Comparison of ENCODE assay signal across 21 cellular contexts in genomic region chr4:14744346-14744745, GRCh38.
DNase-seq lines count a peak whose midpoint lies in the region; ATAC-seq, FAIRE-seq and TF ChIP-seq lines count a peak whose summit lies in the region.
"Had no signal": no experiment of that assay in that cellular context is flagged by ENCODE, and none has a peak within 500 bp of the region (broad histone marks: within the 10 kb centered on the region; RNA-seq: fewer than 3 reads in every experiment).

No MANE protein-coding gene starts in this region.

- H3K18ac ChIP-seq in H1 (ENCODE audit: extremely low read depth, low read length), result no peak overlapping the region
- no peak overlapping the region for H3K18ac ChIP-seq in mesendoderm (ENCODE audit: low read length)

- no peak overlapping the region for H2BK12ac ChIP-seq in H1 (ENCODE audit: low read depth, low read length)

- TF ChIP-seq CTCF in H1 (IDR thresholded peaks at IDR 0.05; ENCODE audit: control extremely low read depth in 1 of 3, insufficient read depth in 1 of 3, low read depth in 1 of 3, low read length in 3 of 3), result no peak
- TF ChIP-seq CTCF in PC-3 (conservative IDR thresholded peaks at IDR 0.05; ENCODE audit: low read depth, low read length), result no peak
- no peak for TF ChIP-seq CTCF in lower leg skin (IDR thresholded peaks at IDR 0.05)
- no peak for TF ChIP-seq CTCF in OCI-LY7 (conservative IDR thresholded peaks at IDR 0.05; ENCODE audit: low read length)

- H3K4me3 ChIP-seq in adipocyte (ENCODE audit: low read length) (no peak overlapping the region), H1 (ENCODE audit: extremely low read depth in 1 of 4, insufficient read depth in 2 of 4, low read depth in 3 of 4, low read length in 4 of 4) (peak overlapping the region in 1 of 4 experiments; percentile 2; a peak in 1 of 8 replicates), mesendoderm (ENCODE audit: low read length) (no peak overlapping the region), PC-3 (ENCODE audit: low read length) (no peak overlapping the region), lower leg skin (ENCODE audit: low read depth, poor library complexity, severe bottlenecking) (no peak overlapping the region), OCI-LY7 (ENCODE audit: low read depth, low read length, poor library complexity, severe bottlenecking) (no peak overlapping the region)
- H3K4me3 ChIP-seq: GM23248 had no signal

- H4K20me1 ChIP-seq in H1 (replicated peaks in 1 of 2; ENCODE audit: control insufficient read depth in 1 of 2, insufficient read depth in 2 of 2, low read length in 2 of 2) (no peaks in the 10 kb centered on the region), PC-3 (ENCODE audit: low read length) (no peaks in the 10 kb centered on the region), OCI-LY7 (ENCODE audit: insufficient read depth, low read length) (no peaks in the 10 kb centered on the region)

- H2BK15ac ChIP-seq in H1 (ENCODE audit: low read length) (no peak overlapping the region), mesendoderm (replicated peaks; ENCODE audit: low read depth) (no peak overlapping the region)

- H2BK5ac ChIP-seq in H1 (ENCODE audit: low read depth, low read length), result no peak overlapping the region
- no peak overlapping the region for H2BK5ac ChIP-seq in mesendoderm (ENCODE audit: low read length)

- H3K9me3 ChIP-seq in adipocyte (ENCODE audit: control insufficient read depth, low read length) (no peaks in the 10 kb centered on the region), H1 (ENCODE audit: insufficient read depth in 2 of 2, low read depth in 1 of 2, low read length in 1 of 2) (no peaks in the 10 kb centered on the region), PC-3 (ENCODE audit: low read length) (no peaks in the 10 kb centered on the region), OCI-LY7 (ENCODE audit: low read length) (no peaks in the 10 kb centered on the region)

- H4K8ac ChIP-seq in H1 (ENCODE audit: extremely low read depth, insufficient read depth, low read length) (no peak overlapping the region), mesendoderm (ENCODE audit: low read depth, low read length) (no peak overlapping the region)

- H3K27ac ChIP-seq in H1 (ENCODE audit: low read depth, low read length) (no peak overlapping the region), mesendoderm (ENCODE audit: low read depth, low read length) (no peak overlapping the region), PC-3 (ENCODE audit: low read length) (no peak overlapping the region), OCI-LY7 (ENCODE audit: low read depth, low read length, poor library complexity, severe bottlenecking) (no peak overlapping the region)
- H3K27ac ChIP-seq: GM23248, HL-60 had no signal

- ATAC-seq in PC-3, result no peak

- CTCF ChIA-PET in H1 (lab: Charles Lee; ENCODE audit: partially characterized antibody) (interaction anchor here (1.6 kb wide), 1 partner anchor 11 kb away, joined by 3 read pairs; no protein-coding TSS in a partner anchor), PC-3 (lab: Charles Lee) (no interaction called here), OCI-LY7 (lab: Charles Lee; ENCODE audit: unreplicated experiment) (no interaction called here)

- DNase-seq in ELF-1 (ENCODE audit: low read depth, low spot score) (peak; percentile 30), adipocyte (ENCODE audit: low read depth) (peak; percentile 0), H1 (ENCODE audit: low read depth in 1 of 2, low spot score in 2 of 2) (no peak), mesendoderm (peak; percentile 42), PC-3 (no peak), lower leg skin (ENCODE audit: low spot score in 2 of 2) (no peak), Kasumi-1 (lab: John Stamatoyannopoulos, UW) (no peak), OCI-LY7 (ENCODE audit: low spot score) (no peak)
- DNase-seq: 8988T; ACHN; C1 segment of cervical spinal cord; Calu3; CD4-positive, alpha-beta T cell; DMS 273 treated with DMSO at 0.1 percent for 48 hours; DMS79; GM23248; HCEC 1CT; HFFc6 had no signal

- H4K91ac ChIP-seq in H1 (replicated peaks; ENCODE audit: insufficient read length, low read length), result no peak overlapping the region

- H3K36me3 ChIP-seq in adipocyte (ENCODE audit: control insufficient read depth, insufficient read depth, low read length, severe bottlenecking) (no peaks in the 10 kb centered on the region), H1 (ENCODE audit: control insufficient read depth in 2 of 4, insufficient read depth in 4 of 4, low read length in 3 of 4) (no peaks in the 10 kb centered on the region), mesendoderm (ENCODE audit: control insufficient read depth, insufficient read depth, low read length) (no peaks in the 10 kb centered on the region), PC-3 (ENCODE audit: low read depth, low read length) (no peaks in the 10 kb centered on the region), OCI-LY7 (ENCODE audit: insufficient read depth, low read length) (no peaks in the 10 kb centered on the region)

- no peak overlapping the region for H3K23ac ChIP-seq in H1 (ENCODE audit: insufficient read length)
- no peak overlapping the region for H3K23ac ChIP-seq in mesendoderm (ENCODE audit: low read length)

- H3K14ac ChIP-seq in H1 (ENCODE audit: insufficient read length), result no peak overlapping the region

- H3K79me1 ChIP-seq in H1 (ENCODE audit: low read depth, low read length), result no peaks in the 10 kb centered on the region
- H3K79me1 ChIP-seq in mesendoderm (ENCODE audit: low read length), result no peaks in the 10 kb centered on the region

- H3K79me2 ChIP-seq in H1 (ENCODE audit: control insufficient read depth in 1 of 2, insufficient read depth in 2 of 2, low read length in 2 of 2) (no peaks in the 10 kb centered on the region), mesendoderm (ENCODE audit: control insufficient read depth, insufficient read depth, low read length) (no peaks in the 10 kb centered on the region), PC-3 (ENCODE audit: low read length) (no peaks in the 10 kb centered on the region), OCI-LY7 (ENCODE audit: insufficient read depth, low read depth, low read length) (no peaks in the 10 kb centered on the region)

- H3K56ac ChIP-seq in H1 (replicated peaks; ENCODE audit: insufficient read length, low read depth, low read length), result no peak overlapping the region
- no peak overlapping the region for H3K56ac ChIP-seq in mesendoderm (ENCODE audit: low read length)

- no peak for TF ChIP-seq POLR2A in H1 (IDR thresholded peaks at IDR 0.05; ENCODE audit: control extremely low read depth in 1 of 2, low read depth in 2 of 2, low read length in 2 of 2)
- TF ChIP-seq POLR2A in lower leg skin (IDR thresholded peaks at IDR 0.05), result no peak

- no peak for TF ChIP-seq EP300 in H1 (IDR thresholded peaks at IDR 0.05; ENCODE audit: borderline replicate concordance in 1 of 2, low read depth in 2 of 2, low read length in 2 of 2)

- H4K5ac ChIP-seq in H1 (ENCODE audit: insufficient read length, low read depth, low read length), result no peak overlapping the region
- H4K5ac ChIP-seq in mesendoderm (ENCODE audit: low read length), result no peak overlapping the region

- H2AFZ ChIP-seq in H1 (ENCODE audit: low read length), result no peak overlapping the region
- no peak overlapping the region for H2AFZ ChIP-seq in PC-3 (ENCODE audit: low read length)
- no peak overlapping the region for H2AFZ ChIP-seq in OCI-LY7 (ENCODE audit: low read length)
- H2AFZ ChIP-seq: GM23248 had no signal

- H3K27me3 ChIP-seq in adipocyte (replicated peaks; ENCODE audit: control insufficient read depth, insufficient read depth, low read length), result no peaks in the 10 kb centered on the region
- no peaks in the 10 kb centered on the region for H3K27me3 ChIP-seq in H1 (replicated peaks in 1 of 4; ENCODE audit: control insufficient read depth in 3 of 4, extremely low read depth in 1 of 4, insufficient read depth in 3 of 4, low read length in 3 of 4)
- no peaks in the 10 kb centered on the region for H3K27me3 ChIP-seq in mesendoderm (ENCODE audit: insufficient read depth, low read length, poor library complexity)
- H3K27me3 ChIP-seq in PC-3 (ENCODE audit: low read length), result no peaks in the 10 kb centered on the region

- POLR2A ChIA-PET in H1 (lab: Charles Lee; ENCODE audit: partially characterized antibody), result interaction anchor here (1.4 kb wide), 1 partner anchor 9 kb away, joined by 4 read pairs; no protein-coding TSS in a partner anchor
- POLR2A ChIA-PET in PC-3 (lab: Charles Lee; ENCODE audit: unreplicated experiment), result no interaction called here
- POLR2A ChIA-PET in OCI-LY7 (lab: Charles Lee), result interaction anchor here (0.5 kb wide), 1 partner anchor 555 kb away, joined by 3 read pairs; no protein-coding TSS in a partner anchor

- H3F3A ChIP-seq in PC-3 (ENCODE audit: low read length, unreplicated experiment), result no peaks in the 10 kb centered on the region

- no peak for FAIRE-seq in H1 (lab: Jason Lieb, UNC)
- FAIRE-seq: G401.6, GM12891 had no signal

- H3K4me1 ChIP-seq in adipocyte (ENCODE audit: control insufficient read depth, insufficient read depth, low read length) (peaks cover 9% of the 10 kb centered on the region), H1 (replicated peaks in 1 of 4; ENCODE audit: control insufficient read depth in 3 of 4, insufficient read depth in 4 of 4, low read length in 3 of 4) (peaks cover 0 to 19% (median 4%) of the 10 kb centered on the region in 4 experiments; a peak in 4 of 7 replicates), mesendoderm (ENCODE audit: control insufficient read depth, low read depth, low read length) (peaks cover 2% of the 10 kb centered on the region), PC-3 (ENCODE audit: insufficient read depth, low read length) (no peaks in the 10 kb centered on the region), OCI-LY7 (ENCODE audit: insufficient read depth, low read length, poor library complexity, severe bottlenecking) (no peaks in the 10 kb centered on the region)

- H2BK120ac ChIP-seq in H1 (replicated peaks; ENCODE audit: low read depth, low read length) (no peak overlapping the region), mesendoderm (ENCODE audit: low read depth, low read length) (no peak overlapping the region)

- H2AK5ac ChIP-seq in H1 (ENCODE audit: low read depth, low read length) (no peak overlapping the region), mesendoderm (ENCODE audit: low read length) (no peak overlapping the region)

- no peak overlapping the region for H2BK20ac ChIP-seq in H1 (ENCODE audit: low read length)

- BruUV-seq in PC-3 (replicated peaks; lab: Mats Ljungman, UMichigan) (no TSS peak), OCI-LY7 (replicated peaks; lab: Mats Ljungman, UMichigan) (no TSS peak)

- TF ChIP-seq RAD21 in H1 (IDR thresholded peaks at IDR 0.05 in 1 of 2, conservative IDR thresholded peaks at IDR 0.05 in 1 of 2; ENCODE audit: low read depth in 2 of 2, low read length in 2 of 2), result no peak

- 51% methylated on average over 4 of the region's 4 CpGs; no CpG with 5 or more reads in 1 of the 2 experiments for WGBS in H1 (ENCODE audit: extremely low coverage in 1 of 2, insufficient coverage in 1 of 2, insufficient read length in 1 of 2, insufficient replicate concordance in 2 of 2, low coverage in 1 of 2, low lambda C conversion rate in 2 of 2, missing lambda C conversion rate in 1 of 2), 2 experiments
- WGBS in mesendoderm (ENCODE audit: extremely low coverage, insufficient coverage, low lambda C conversion rate), result no CpG with 5 or more reads among the region's 4 CpGs
- 75 to 76% methylated on average over 4 of the region's 4 CpGs for WGBS in lower leg skin, 2 donors

- intact Hi-C loops in PC-3 (cut with micrococcal nuclease), result no loop called here
- intact Hi-C loops in lower leg skin (cut with DNase I; ENCODE audit: low total_unique reads), result no loop called here
- intact Hi-C loops in OCI-LY7 (cut with micrococcal nuclease; ENCODE audit: unreplicated experiment), result no loop called here

- H3K4ac ChIP-seq in H1 (replicated peaks; ENCODE audit: insufficient read length, low read depth, low read length) (no peak overlapping the region), mesendoderm (ENCODE audit: low read depth, low read length) (no peak overlapping the region)

- H3K9ac ChIP-seq in adipocyte (ENCODE audit: low read length) (no peak overlapping the region), H1 (replicated peaks in 1 of 4; ENCODE audit: extremely low read depth in 1 of 4, low read depth in 3 of 4, low read length in 3 of 4) (no peak overlapping the region), mesendoderm (ENCODE audit: low read length) (no peak overlapping the region), PC-3 (ENCODE audit: low read length) (no peak overlapping the region)
- H3K9ac ChIP-seq: GM23248 had no signal

- no peaks in the 10 kb centered on the region for H3K23me2 ChIP-seq in H1 (ENCODE audit: low read depth, low read length)

- H3K4me2 ChIP-seq in H1 (ENCODE audit: insufficient read depth in 1 of 2, low read depth in 2 of 2, low read length in 2 of 2), result 0 out of 4 replicates have a peak overlapping the region, but pooled peaks have one; percentile 2 to 36
- H3K4me2 ChIP-seq in mesendoderm (ENCODE audit: low read length), result no peak overlapping the region
- H3K4me2 ChIP-seq in PC-3 (ENCODE audit: low read length), result no peak overlapping the region
- H3K4me2 ChIP-seq in OCI-LY7 (ENCODE audit: low read length), result no peak overlapping the region

- H3K9me2 ChIP-seq in PC-3 (replicated peaks; ENCODE audit: low read length) (no peaks in the 10 kb centered on the region), OCI-LY7 (ENCODE audit: insufficient read depth, low read length) (no peaks in the 10 kb centered on the region)

Comparison
In these comparisons a context has a peak if more than half of its experiments do, and no peak if none do; other contexts are left out.
1. DNase-seq: peak in ELF-1 (single experiment), adipocyte (single experiment) and mesendoderm (single experiment); none in H1 (0 of 2), PC-3 (single experiment), lower leg skin (0 of 2), Kasumi-1 (0 of 2) and OCI-LY7 (single experiment).
2. H3K4me2 ChIP-seq: peak in H1 (2 of 2); none in mesendoderm (single experiment), PC-3 (single experiment) and OCI-LY7 (single experiment).